In the genomic region with DNA sequence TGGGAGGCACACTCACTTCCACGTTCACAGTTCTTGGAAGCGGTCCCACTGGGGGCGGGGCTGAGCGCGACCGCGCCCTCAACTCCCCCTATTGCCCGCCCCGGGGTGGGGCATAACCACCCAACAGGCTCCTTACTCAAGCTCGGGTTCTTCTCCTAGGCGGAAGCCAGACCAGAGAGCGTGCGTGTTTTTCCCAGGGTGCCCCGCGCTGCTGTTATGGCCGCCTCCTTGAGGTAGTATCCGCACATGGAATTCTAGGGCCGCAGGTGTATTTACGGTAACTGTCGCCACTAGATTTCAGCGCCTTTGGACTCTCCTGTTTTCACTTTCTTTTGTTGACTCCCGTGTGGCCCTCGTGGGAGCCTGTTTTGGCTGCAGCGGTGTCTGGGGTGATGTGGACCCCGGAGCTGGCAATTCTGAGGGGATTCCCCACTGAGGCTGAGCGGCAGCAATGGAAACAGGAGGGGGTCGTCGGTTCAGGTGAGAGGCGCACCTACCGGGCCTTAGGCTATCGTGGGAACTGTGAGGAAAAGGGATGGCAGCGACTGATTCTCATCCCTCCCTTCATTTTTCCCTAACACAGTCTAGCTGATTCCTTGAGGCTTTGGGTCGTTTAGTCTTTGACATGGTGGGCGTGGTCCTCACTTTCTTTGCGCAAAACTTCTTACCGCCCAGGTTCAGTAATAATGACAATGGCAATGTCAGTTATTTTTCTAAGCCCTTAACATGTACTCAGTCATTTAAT, we compare ENCODE assay signal across 8 cellular contexts. TPM values are rescaled to one million over a fixed set of nuclear protein-coding genes. Genes with fewer than 3 reads are reported as not detected.
DNase-seq lines count a peak whose midpoint lies in the region; ATAC-seq and TF ChIP-seq lines count a peak whose summit lies in the region.

TTC27 (plus strand) TSS at position 150 of the 745 bp plus-strand sequence; CDS start at position 393, 243 bp downstream.

- H3K79me2 ChIP-seq in DND-41 (ENCODE audit: insufficient read depth, low read length) (peaks cover 20% of the 10 kb centered on the region), GM23248 (ENCODE audit: insufficient read depth) (peaks cover 25% of the 10 kb centered on the region), fibroblast of lung (ENCODE audit: control insufficient read depth, insufficient read depth, low read length) (peaks cover 10% of the 10 kb centered on the region)

- peak; percentile 96 for DNase-seq in DND-41
- peak; percentile 98 for DNase-seq in GM23248
- DNase-seq in Kasumi-1 (lab: John Stamatoyannopoulos, UW) = peak; percentile 97 to 98
- peak; percentile 96 for DNase-seq in RPMI7951 (ENCODE audit: low read depth)
- DNase-seq in activated T-helper 1 cell treated with anti-CD3 and anti-CD28 coated beads, Interleukin-12 subunit alpha, Interleukin-12 subunit beta, Interleukin-2, Interleukin-4 antibody, amounts not matched to agents 30 ng/mL and 10 ng/mL and 1 ng/mL, durations not matched to agents 14 hours and 24 hours and 36 hours (ENCODE audit: low spot score) = peak; percentile 93
- DNase-seq in fibroblast of lung (ENCODE audit: low read depth in 2 of 2) = peak; percentile 94 to 95
- DNase-seq in naive thymus-derived CD4-positive, alpha-beta T cell = peak; percentile 93 to 96 (median 95)
- DNase-seq in stimulated activated naive CD4-positive, alpha-beta T cell (lab: John Stamatoyannopoulos, UW) = peak; percentile 90 to 95 (median 93)

- H3K27ac Mint-ChIP-seq in activated T-helper 1 cell treated with anti-CD3 and anti-CD28 coated beads, Interleukin-12 subunit alpha, Interleukin-12 subunit beta, Interleukin-2, Interleukin-4 antibody, amounts not matched to agents 30 ng/mL and 10 ng/mL and 1 ng/mL, durations not matched to agents 14 hours and 24 hours and 36 hours = peak within 1 kb of the TSS; percentile 91
- H3K27ac Mint-ChIP-seq in naive thymus-derived CD4-positive, alpha-beta T cell = peak within 1 kb of the TSS; percentile 82 to 98 (median 89)

- no peaks in the 10 kb centered on the region for H4K20me1 ChIP-seq in DND-41 (ENCODE audit: insufficient read depth, low read length)
- no peaks in the 10 kb centered on the region for H4K20me1 ChIP-seq in GM23248 (ENCODE audit: insufficient read depth)
- no peaks in the 10 kb centered on the region for H4K20me1 ChIP-seq in fibroblast of lung (ENCODE audit: control insufficient read depth, extremely low read depth, insufficient read depth, low read length)

- H3K27ac ChIP-seq in DND-41 (ENCODE audit: low read length) (peak within 1 kb of the TSS; percentile 72), GM23248 (peak within 1 kb of the TSS; percentile 69), fibroblast of lung (ENCODE audit: insufficient read depth, low read length) (peak within 1 kb of the TSS; percentile 76)
- H3K27ac ChIP-seq in naive thymus-derived CD4-positive, alpha-beta T cell (ENCODE audit: low read depth, low read length) = peak within 1 kb of the TSS; percentile 82

- H3K9me3 ChIP-seq in DND-41 (ENCODE audit: insufficient read depth, low read length, severe bottlenecking) (no peaks in the 10 kb centered on the region), GM23248 (ENCODE audit: low read depth) (no peaks in the 10 kb centered on the region), fibroblast of lung (ENCODE audit: control insufficient read depth, insufficient read depth, low read depth, low read length) (no peaks in the 10 kb centered on the region)
- H3K9me3 ChIP-seq in naive thymus-derived CD4-positive, alpha-beta T cell (ENCODE audit: control insufficient read depth in 2 of 3, low read length in 3 of 3) = no peaks in the 10 kb centered on the region

- in situ Hi-C loops in GM23248 (cut with MboI) = no loop called here

- peaks cover 26% of the 10 kb centered on the region for H3K4me1 Mint-ChIP-seq in activated T-helper 1 cell treated with anti-CD3 and anti-CD28 coated beads, Interleukin-12 subunit alpha, Interleukin-12 subunit beta, Interleukin-2, Interleukin-4 antibody, amounts not matched to agents 30 ng/mL and 10 ng/mL and 1 ng/mL, durations not matched to agents 14 hours and 24 hours and 36 hours (ENCODE audit: low read depth)
- H3K4me1 Mint-ChIP-seq in naive thymus-derived CD4-positive, alpha-beta T cell = peaks cover 10 to 44% (median 31%) of the 10 kb centered on the region in 7 donors

- H3K36me3 ChIP-seq in DND-41 (ENCODE audit: insufficient read depth, low read length) (peaks cover 21% of the 10 kb centered on the region; the same call in 1 of the 2 replicates), GM23248 (ENCODE audit: low read depth) (no peaks in the 10 kb centered on the region), fibroblast of lung (ENCODE audit: control insufficient read depth, insufficient read depth, low read length) (peaks cover 1% of the 10 kb centered on the region)
- H3K36me3 ChIP-seq in naive thymus-derived CD4-positive, alpha-beta T cell (ENCODE audit: control insufficient read depth in 2 of 3, insufficient read depth in 3 of 3, low read length in 3 of 3) = peaks cover 0 to 11% (median 0%) of the 10 kb centered on the region in 3 experiments

- H3K4me3 ChIP-seq in DND-41 (ENCODE audit: low read depth in 1 of 2, low read length in 2 of 2) = peak within 1 kb of the TSS; percentile 67 to 97; a peak in 3 of 4 replicates
- peak within 1 kb of the TSS; percentile 99 for H3K4me3 ChIP-seq in GM23248
- H3K4me3 ChIP-seq in fibroblast of lung (replicated peaks in 1 of 4; ENCODE audit: control extremely low read depth in 1 of 4, insufficient read depth in 1 of 4, low read depth in 3 of 4, low read length in 4 of 4) = peak within 1 kb of the TSS; percentile 45 to 98 (median 78)
- H3K4me3 ChIP-seq in naive thymus-derived CD4-positive, alpha-beta T cell (ENCODE audit: low read length) = peak within 1 kb of the TSS; percentile 89

- peaks cover 11% of the 10 kb centered on the region; the same call in 1 of the 2 replicates for H3F3A ChIP-seq in GM23248 (ENCODE audit: insufficient read depth)

- H3K27me3 ChIP-seq in DND-41 (ENCODE audit: insufficient read depth, low read length, poor library complexity) = no peaks in the 10 kb centered on the region
- H3K27me3 ChIP-seq in GM23248 (replicated peaks; ENCODE audit: insufficient read depth) = no peaks in the 10 kb centered on the region
- no peaks in the 10 kb centered on the region for H3K27me3 ChIP-seq in fibroblast of lung (ENCODE audit: control insufficient read depth, insufficient read depth, low read length)
- H3K27me3 ChIP-seq in naive thymus-derived CD4-positive, alpha-beta T cell (ENCODE audit: control insufficient read depth in 2 of 2, insufficient read depth in 2 of 2, low read length in 2 of 2) = no peaks in the 10 kb centered on the region

- TF ChIP-seq CTCF in DND-41 (IDR thresholded peaks at IDR 0.05; ENCODE audit: borderline replicate concordance, extremely low read depth, low read length, poor library complexity, severe bottlenecking) (no peak), fibroblast of lung (conservative IDR thresholded peaks at IDR 0.05 in 1 of 2, IDR thresholded peaks at IDR 0.05 in 1 of 2; ENCODE audit: low read depth in 1 of 2, low read length in 2 of 2) (no peak)

- CTCF ChIA-PET in naive thymus-derived CD4-positive, alpha-beta T cell (lab: Charles Lee) = interaction anchor here (0.8 kb wide), 1 partner anchor 957 kb away, joined by 3 read pairs; no protein-coding TSS in a partner anchor

- H3K36me3 Mint-ChIP-seq in activated T-helper 1 cell treated with anti-CD3 and anti-CD28 coated beads, Interleukin-12 subunit alpha, Interleukin-12 subunit beta, Interleukin-2, Interleukin-4 antibody, amounts not matched to agents 30 ng/mL and 10 ng/mL and 1 ng/mL, durations not matched to agents 14 hours and 24 hours and 36 hours (ENCODE audit: low read depth) = peaks cover 20% of the 10 kb centered on the region
- peaks cover 5 to 14% (median 11%) of the 10 kb centered on the region in 5 donors for H3K36me3 Mint-ChIP-seq in naive thymus-derived CD4-positive, alpha-beta T cell

- H2AFZ ChIP-seq in DND-41 (ENCODE audit: low read depth, low read length) (peak within 1 kb of the TSS; percentile 98), GM23248 (peak within 1 kb of the TSS; percentile 100), fibroblast of lung (ENCODE audit: low read length) (peak within 1 kb of the TSS; percentile 97)

- H3K4me2 ChIP-seq in DND-41 (ENCODE audit: insufficient read depth, low read length) = peak within 1 kb of the TSS; percentile 71
- H3K4me2 ChIP-seq in GM23248 (ENCODE audit: unreplicated experiment) = peak within 1 kb of the TSS; percentile 93
- H3K4me2 ChIP-seq in fibroblast of lung (ENCODE audit: extremely low read depth, insufficient read depth, low read length) = peak within 1 kb of the TSS; percentile 86

- no peaks in the 10 kb centered on the region for H3K9me2 ChIP-seq in GM23248 (ENCODE audit: insufficient read depth)

- no peaks in the 10 kb centered on the region for H3K9me3 Mint-ChIP-seq in activated T-helper 1 cell treated with anti-CD3 and anti-CD28 coated beads, Interleukin-12 subunit alpha, Interleukin-12 subunit beta, Interleukin-2, Interleukin-4 antibody, amounts not matched to agents 30 ng/mL and 10 ng/mL and 1 ng/mL, durations not matched to agents 14 hours and 24 hours and 36 hours
- peaks cover 0 to 2% (median 0%) of the 10 kb centered on the region in 11 donors for H3K9me3 Mint-ChIP-seq in naive thymus-derived CD4-positive, alpha-beta T cell

- peak; percentile 100 for ATAC-seq in DND-41 (ENCODE audit: insufficient read depth, low read depth)
- ATAC-seq in naive thymus-derived CD4-positive, alpha-beta T cell = peak; percentile 100

- 1 to 2% methylated on average over 36 of the region's 36 CpGs for WGBS in GM23248 (ENCODE audit: low coverage in 1 of 2, low lambda C conversion rate in 2 of 2, missing lambda C conversion rate in 2 of 2), 2 experiments

- H3K9ac ChIP-seq in DND-41 (ENCODE audit: low read depth, low read length) = peak within 1 kb of the TSS; percentile 66
- peak within 1 kb of the TSS; percentile 85 for H3K9ac ChIP-seq in GM23248
- H3K9ac ChIP-seq in fibroblast of lung (ENCODE audit: insufficient read depth, low read length) = peak within 1 kb of the TSS; percentile 54

- H3K4me1 ChIP-seq in DND-41 (ENCODE audit: insufficient read depth, low read length) (peaks cover 20% of the 10 kb centered on the region), GM23248 (ENCODE audit: insufficient read depth) (peaks cover 5% of the 10 kb centered on the region), fibroblast of lung (ENCODE audit: control insufficient read depth, extremely low read depth, insufficient read depth, low read length) (no peaks in the 10 kb centered on the region)
- no peaks in the 10 kb centered on the region for H3K4me1 ChIP-seq in naive thymus-derived CD4-positive, alpha-beta T cell (ENCODE audit: control insufficient read depth in 2 of 2, insufficient read depth in 2 of 2, low read length in 2 of 2)

- H3K27me3 Mint-ChIP-seq in activated T-helper 1 cell treated with anti-CD3 and anti-CD28 coated beads, Interleukin-12 subunit alpha, Interleukin-12 subunit beta, Interleukin-2, Interleukin-4 antibody, amounts not matched to agents 30 ng/mL and 10 ng/mL and 1 ng/mL, durations not matched to agents 14 hours and 24 hours and 36 hours (ENCODE audit: insufficient read depth) = no peaks in the 10 kb centered on the region
- H3K27me3 Mint-ChIP-seq in naive thymus-derived CD4-positive, alpha-beta T cell = no peaks in the 10 kb centered on the region

- intact Hi-C loops in activated T-helper 1 cell treated with anti-CD3 and anti-CD28 coated beads, Interleukin-12 subunit alpha, Interleukin-12 subunit beta, Interleukin-2, Interleukin-4 antibody, amounts not matched to agents 30 ng/mL and 10 ng/mL and 1 ng/mL, durations not matched to agents 14 hours and 24 hours and 36 hours (cut with micrococcal nuclease) = loop anchor here (1.0 to 10.0 kb wide), 13 partner anchors 36 to 971 kb away; partner anchors contain the start of genes BIRC6, DPY30, FAM98A and MEMO1
- intact Hi-C loops in naive thymus-derived CD4-positive, alpha-beta T cell (cut with micrococcal nuclease) = loop anchor here (1.0 to 5.0 kb wide), 14 partner anchors 35 to 971 kb away; partner anchors contain the start of genes BIRC6 (in 2 of the 2), FAM98A (in 2 of the 2), RASGRP3 (in 2 of the 2) and SLC30A6 (in 2 of the 2)

- H3K4me3 Mint-ChIP-seq in activated T-helper 1 cell treated with anti-CD3 and anti-CD28 coated beads, Interleukin-12 subunit alpha, Interleukin-12 subunit beta, Interleukin-2, Interleukin-4 antibody, amounts not matched to agents 30 ng/mL and 10 ng/mL and 1 ng/mL, durations not matched to agents 14 hours and 24 hours and 36 hours = peak within 1 kb of the TSS; percentile 94
- peak within 1 kb of the TSS; percentile 85 to 97 (median 95) for H3K4me3 Mint-ChIP-seq in naive thymus-derived CD4-positive, alpha-beta T cell

- POLR2A ChIA-PET in naive thymus-derived CD4-positive, alpha-beta T cell (lab: Charles Lee) = interaction anchor here (0.7 to 1.0 kb wide), 5 partner anchors 9 to 971 kb away, joined by 3 to 4 read pairs (median 4); partner anchors contain the start of gene FAM98A

RNA-seq across cellular contexts. Expression of gene TTC27, which starts in this region (rescaled TPM):
- 12.6 and 13.3 TPM in 2 replicates for total RNA-seq in GM23248 (2014; rRNA removed; shearing (Covaris generic))
- polyA plus RNA-seq in GM23248 (2016; fragmentation: Nextera tagmentation; extraction: Ambion mirVana) = 13.7 and 13.8 TPM in 2 replicates
- total RNA-seq in RPMI7951 (2014; rRNA removed; shearing (Covaris generic)) = 25.8 and 27.4 TPM in 2 replicates
- total RNA-seq in activated T-helper 1 cell treated with anti-CD3 and anti-CD28 coated beads, Interleukin-12 subunit alpha, Interleukin-12 subunit beta, Interleukin-2, Interleukin-4 antibody, amounts not matched to agents 30 ng/mL and 10 ng/mL and 1 ng/mL, durations not matched to agents 14 hours and 24 hours and 36 hours = 41.3 and 42.3 TPM in 2 replicates
- 15.7 and 18.2 TPM in 2 replicates for total RNA-seq in fibroblast of lung
- 19.3 and 20.6 TPM in 2 replicates for polyA plus RNA-seq in fibroblast of lung
- 14.4 and 16.1 TPM in 2 replicates for polyA plus RNA-seq in fibroblast of lung (2012)
- 8.9 and 15.9 TPM in 2 replicates for polyA minus RNA-seq in fibroblast of lung (ENCODE audit: low replicate concordance)
- total RNA-seq in naive thymus-derived CD4-positive, alpha-beta T cell = 10 to 100 TPM; 18.5 to 27.5 (median 23.3) TPM
- polyA plus RNA-seq in naive thymus-derived CD4-positive, alpha-beta T cell = 10 to 100 TPM; 23.9 to 30.0 TPM

Comparison
In these comparisons a context has a peak if more than half of its experiments do, and no peak if none do; other contexts are left out.
1. Peak in every context shown above with its lines: DNase-seq, ATAC-seq, H3K4me3 ChIP-seq and H3K27ac ChIP-seq.